Comparison of ENCODE assay signal across 16 cellular contexts in genomic region chr17:79990704-79991103, GRCh38. TPM values are rescaled to one million over a fixed set of nuclear protein-coding genes. Genes with fewer than 3 reads are reported as not detected.
DNase-seq lines count a peak whose midpoint lies in the region; ATAC-seq and TF ChIP-seq lines count a peak whose summit lies in the region.
"Had no signal": no experiment of that assay in that cellular context is flagged by ENCODE, and none has a peak within 500 bp of the region (broad histone marks: within the 10 kb centered on the region; RNA-seq: fewer than 3 reads in every experiment).

No MANE protein-coding gene starts in this region.

- H3K4me3 ChIP-seq in H7 (ENCODE audit: insufficient read depth, low read depth, low read length): no peak overlapping the region
- H3K4me3 ChIP-seq in coronary artery: no peak overlapping the region
- no peak overlapping the region for H3K4me3 ChIP-seq in neural cell (ENCODE audit: low read length)

- H3K27me3 ChIP-seq in H7 (ENCODE audit: control insufficient read depth, insufficient read depth, low read length) (no peaks in the 10 kb centered on the region), neural cell (ENCODE audit: insufficient read depth, low read depth, low read length) (no peaks in the 10 kb centered on the region)
- H3K27me3 ChIP-seq: breast epithelium, right lobe of liver, tibial nerve had no signal

- H3K4me1 Mint-ChIP-seq in T-helper 2 cell treated with Interferon-gamma antibody and Interleukin-4, amounts not matched to agents 5 μg/mL and 100 μg/mL, for 36 hours (ENCODE audit: low read depth): peaks cover 19% of the 10 kb centered on the region

- no peak for TF ChIP-seq RAD21 in neural cell (conservative IDR thresholded peaks at IDR 0.05)

- TF ChIP-seq CTCF in coronary artery (IDR thresholded peaks at IDR 0.05) (no peak), neural cell (IDR thresholded peaks at IDR 0.05; ENCODE audit: poor library complexity, severe bottlenecking) (no peak)

- no peaks in the 10 kb centered on the region for H3K9me2 ChIP-seq in neural cell (ENCODE audit: insufficient read depth, low read length)

- no peaks in the 10 kb centered on the region for H3K36me3 Mint-ChIP-seq in T-helper 2 cell treated with Interferon-gamma antibody and Interleukin-4, amounts not matched to agents 5 μg/mL and 100 μg/mL, for 36 hours (ENCODE audit: low read depth)
- H3K36me3 Mint-ChIP-seq: CD4-positive, alpha-beta memory T cell had no signal

- no peaks in the 10 kb centered on the region for H3K79me2 ChIP-seq in neural cell (replicated peaks; ENCODE audit: insufficient read depth, low read length)

- no peak for ATAC-seq in GM19463 (IDR thresholded peaks at IDR 0.05; ENCODE audit: unreplicated experiment)

- H3F3A ChIP-seq in neural cell (ENCODE audit: insufficient read depth, low read length, poor library complexity, severe bottlenecking): no peaks in the 10 kb centered on the region

- TF ChIP-seq EP300 in neural cell (conservative IDR thresholded peaks at IDR 0.05; ENCODE audit: poor library complexity, severe bottlenecking): no peak

- H3K36me3 ChIP-seq in H7 (replicated peaks; ENCODE audit: control insufficient read depth, insufficient read depth, low read length) (no peaks in the 10 kb centered on the region; the same call in 1 of the 2 replicates), neural cell (ENCODE audit: insufficient read depth, low read length) (no peaks in the 10 kb centered on the region)
- H3K36me3 ChIP-seq: breast epithelium, neutrophil, right lobe of liver, tibial nerve had no signal

- H3K9me3 ChIP-seq in neural cell (ENCODE audit: low read length): no peaks in the 10 kb centered on the region
- H3K9me3 ChIP-seq: breast epithelium, neutrophil, right lobe of liver, tibial nerve had no signal

- no peaks in the 10 kb centered on the region for H3K9me3 Mint-ChIP-seq in T-helper 2 cell treated with Interferon-gamma antibody and Interleukin-4, amounts not matched to agents 5 μg/mL and 100 μg/mL, for 36 hours
- H3K9me3 Mint-ChIP-seq: CD4-positive, alpha-beta memory T cell had no signal

- no peak for DNase-seq in T-helper 2 cell treated with Interferon-gamma antibody and Interleukin-4, amounts not matched to agents 5 μg/mL and 100 μg/mL, for 36 hours (ENCODE audit: low spot score)
- DNase-seq in T-helper 2 cell: no peak
- DNase-seq in H7: peak; percentile 30
- peak; percentile 61 for DNase-seq in coronary artery (ENCODE audit: low spot score)
- no peak for DNase-seq in DMS 273 treated with DMSO at 0.1 percent for 48 hours (lab: John Stamatoyannopoulos, UW)
- DNase-seq in central memory CD4-positive, alpha-beta T cell: no peak
- DNase-seq: activated naive CD4-positive, alpha-beta T cell; NCI-H2227 treated with DMSO at 0.1 percent for 48 hours; stimulated activated CD4-positive, alpha-beta T cell treated with anti-CD3 and anti-CD28 coated beads, Interleukin-1b, Interleukin-23, amount 100 ng/mL, for 48 hours had no signal

- no peak overlapping the region for H3K27ac Mint-ChIP-seq in T-helper 2 cell treated with Interferon-gamma antibody and Interleukin-4, amounts not matched to agents 5 μg/mL and 100 μg/mL, for 36 hours

- H3K27me3 Mint-ChIP-seq in T-helper 2 cell treated with Interferon-gamma antibody and Interleukin-4, amounts not matched to agents 5 μg/mL and 100 μg/mL, for 36 hours (ENCODE audit: low read depth): no peaks in the 10 kb centered on the region
- H3K27me3 Mint-ChIP-seq: CD4-positive, alpha-beta memory T cell had no signal

- H3K9ac ChIP-seq in neural cell (ENCODE audit: low read length): peak overlapping the region; percentile 20

- H2AFZ ChIP-seq in neural cell (ENCODE audit: low read depth, low read length): no peak overlapping the region

- H3K4me2 ChIP-seq in neural cell (ENCODE audit: low read length): no peak overlapping the region

- H3K4me3 Mint-ChIP-seq in T-helper 2 cell treated with Interferon-gamma antibody and Interleukin-4, amounts not matched to agents 5 μg/mL and 100 μg/mL, for 36 hours: peak overlapping the region; percentile 59

- H3K27ac ChIP-seq in coronary artery: no peak overlapping the region
- no peak overlapping the region for H3K27ac ChIP-seq in neural cell (ENCODE audit: low read length)
- H3K27ac ChIP-seq: neutrophil, tibial nerve had no signal

- H4K20me1 ChIP-seq in neural cell (ENCODE audit: insufficient read depth): no peaks in the 10 kb centered on the region

TF ChIP-seq in neural cell, 6 proteins besides CTCF, POLR2A, EP300 and RAD21:
- no peak for TF ChIP-seq POLR2AphosphoS5 (IDR thresholded peaks at IDR 0.05)
- no peak for TF ChIP-seq REST (IDR thresholded peaks at IDR 0.05; ENCODE audit: borderline replicate concordance)
- TF ChIP-seq SMC3 (conservative IDR thresholded peaks at IDR 0.05; ENCODE audit: poor library complexity): no peak
- no peak for TF ChIP-seq EZH2 (IDR thresholded peaks at IDR 0.05; ENCODE audit: borderline replicate concordance, insufficient read depth, low read length, poor library complexity, severe bottlenecking)
- no peak for TF ChIP-seq TAF1 (IDR thresholded peaks at IDR 0.05; ENCODE audit: low read depth)
- TF ChIP-seq MXI1 (conservative IDR thresholded peaks at IDR 0.05; ENCODE audit: poor library complexity, severe bottlenecking): no peak

RNA-seq across cellular contexts. Expression of gene TBC1D16, which starts 45.0 kb away (rescaled TPM):
- total RNA-seq in H7 (2014; rRNA removed; shearing (Covaris generic)): 81.8 and 95.8 TPM in 2 replicates
- 19.8 and 29.5 TPM in 2 replicates for polyA plus RNA-seq in neural cell
- 86.2 and 88.0 TPM in 2 replicates for polyA minus RNA-seq in neural cell

RNA-seq across cellular contexts. Expression of gene CCDC40, which starts 45.7 kb away (rescaled TPM):
- 3.8 and 4.2 TPM in 2 replicates for total RNA-seq in H7 (2014; rRNA removed; shearing (Covaris generic))
- polyA plus RNA-seq in neural cell: 5.5 and 15.0 TPM in 2 replicates
- polyA minus RNA-seq in neural cell: 18.0 and 24.1 TPM in 2 replicates
- polyA plus RNA-seq: CD4-positive, alpha-beta memory T cell had no signal

Comparison
In these comparisons a context has a peak if more than half of its experiments do, and no peak if none do; other contexts are left out.
1. DNase-seq: peak in H7 (single experiment) and coronary artery (single experiment); none in T-helper 2 cell treated with Interferon-gamma antibody and Interleukin-4, amounts not matched to agents 5 μg/mL and 100 μg/mL, for 36 hours (single experiment), T-helper 2 cell (0 of 5), DMS 273 treated with DMSO at 0.1 percent for 48 hours (single experiment) and central memory CD4-positive, alpha-beta T cell (single experiment).